In genomic region chr2:128695646-128696240, GRCh38 we compare ENCODE assay signal across 22 cellular contexts.
DNase-seq lines count a peak whose midpoint lies in the region; ATAC-seq, FAIRE-seq and TF ChIP-seq lines count a peak whose summit lies in the region.
"Had no signal": no experiment of that assay in that cellular context is flagged by ENCODE, and none has a peak within 500 bp of the region (broad histone marks: within the 10 kb centered on the region; RNA-seq: fewer than 3 reads in every experiment).

No MANE protein-coding gene starts in this region.

- no peak overlapping the region for H3K4me2 ChIP-seq in HepG2 (ENCODE audit: low read depth, low read length)

- no peak for TF ChIP-seq RAD21 in HepG2 (CRISPR knock-in tag; IDR thresholded peaks at IDR 0.05)

- no peaks in the 10 kb centered on the region for H3K36me3 ChIP-seq in HepG2 (replicated peaks in 1 of 2; ENCODE audit: control insufficient read depth in 1 of 2, insufficient read depth in 2 of 2, low read length in 2 of 2)
- H3K36me3 ChIP-seq in right lobe of liver: no peaks in the 10 kb centered on the region

- H2AFZ ChIP-seq in HepG2 (ENCODE audit: low read length): no peak overlapping the region

- POLR2A ChIA-PET in HepG2 (lab: Yijun Ruan, JAX): no interaction called here

- no peaks in the 10 kb centered on the region for H3K79me2 ChIP-seq in HepG2 (ENCODE audit: insufficient read depth, low read length)

- FAIRE-seq in HepG2 (lab: Jason Lieb, UNC): no peak
- FAIRE-seq: A204.1, HTR-8/SVneo had no signal

- H3K27me3 ChIP-seq in HepG2 (ENCODE audit: control insufficient read depth in 1 of 2, insufficient read depth in 2 of 2, low read length in 2 of 2) (peaks cover 7 to 54% of the 10 kb centered on the region in 2 experiments), right lobe of liver (no peaks in the 10 kb centered on the region)

- DNase-seq in HepG2 (ENCODE audit: low spot score) (no peak), right lobe of liver (no peak), middle frontal gyrus (ENCODE audit: extremely low spot score, low spot score) (peak; percentile 42), CD1c-positive myeloid dendritic cell (ENCODE audit: extremely low spot score) (no peak), ecto neural progenitor cell (ENCODE audit: low spot score) (no peak)
- DNase-seq: Caco-2; CD8-positive, alpha-beta T cell; DMS79 treated with DMSO at 0.1 percent for 48 hours; H9; HFFc6; KBM-7; MM.1S; NCI-H2081; NCI-H2227 treated with DMSO at 0.1 percent for 48 hours; NCI-H526 treated with DMSO at 0.1 percent for 48 hours; SHP77 treated with DMSO at 0.1 percent for 48 hours had no signal

- CTCF ChIA-PET in HepG2 (lab: Yijun Ruan, JAX; ENCODE audit: low intra/inter-chr PET ratio, low total read pairs): no interaction called here

- H3K4me3 ChIP-seq in HepG2 (replicated peaks in 1 of 3; ENCODE audit: insufficient read depth in 1 of 3, low read depth in 2 of 3, low read length in 3 of 3): no peak overlapping the region
- H3K4me3 ChIP-seq in right lobe of liver: no peak overlapping the region

- TF ChIP-seq POLR2A in HepG2 (IDR thresholded peaks at IDR 0.05; ENCODE audit: insufficient read depth in 1 of 2, low read depth in 2 of 2, low read length in 2 of 2) (no peak), right lobe of liver (IDR thresholded peaks at IDR 0.05) (no peak)

- H3K9ac ChIP-seq in HepG2 (ENCODE audit: insufficient read depth, low read depth, low read length): no peak overlapping the region

- H3K9me3 ChIP-seq in HepG2 (ENCODE audit: low read length) (no peaks in the 10 kb centered on the region), right lobe of liver (no peaks in the 10 kb centered on the region)
- H3K9me3 ChIP-seq: Caco-2 had no signal

- H3K4me1 ChIP-seq in HepG2 (ENCODE audit: insufficient read depth, low read length) (peaks cover 10% of the 10 kb centered on the region), right lobe of liver (no peaks in the 10 kb centered on the region)
- H3K4me1 ChIP-seq: Caco-2 had no signal

- in situ Hi-C loops in HepG2 (cut with HindIII; ENCODE audit: extremely low pct_ligation_motif_present, low pct_unique_long_range_greater_than_20kb): no loop called here

- no TSS peak for BruUV-seq in HepG2 (replicated peaks; lab: Mats Ljungman, UMichigan)

- intact Hi-C loops in HepG2 (cut with micrococcal nuclease; ENCODE audit: unreplicated experiment) (no loop called here), right lobe of liver (cut with DNase I) (no loop called here)

- TF ChIP-seq CTCF in HepG2 (CRISPR knock-in tag; IDR thresholded peaks at IDR 0.05) (no peak), right lobe of liver (IDR thresholded peaks at IDR 0.05) (no peak)

- no peak for TF ChIP-seq EP300 in HepG2 (IDR thresholded peaks at IDR 0.05; ENCODE audit: low read depth in 2 of 2, low read length in 2 of 2)
- TF ChIP-seq EP300 in HepG2 (CRISPR knock-in tag; IDR thresholded peaks at IDR 0.05; ENCODE audit: borderline replicate concordance): no peak

- ATAC-seq in HepG2 (no peak), right lobe of liver (no peak), HG03139 (IDR thresholded peaks at IDR 0.05; ENCODE audit: unreplicated experiment) (no peak), GM18517 (IDR thresholded peaks at IDR 0.05; ENCODE audit: unreplicated experiment) (no peak)
- ATAC-seq: CD8-positive, alpha-beta T cell; Panc1 had no signal

- H4K20me1 ChIP-seq in HepG2 (ENCODE audit: insufficient read depth, low read length): no peaks in the 10 kb centered on the region; the same call in 1 of the 2 replicates

- 4% methylated on average over 8 of the region's 8 CpGs for WGBS in HepG2 (ENCODE audit: low lambda C conversion rate)
- 68% methylated on average over 6 of the region's 8 CpGs for WGBS in right lobe of liver (ENCODE audit: insufficient coverage, low coverage, low lambda C conversion rate, missing lambda C conversion rate)

- H3K27ac ChIP-seq in HepG2 (ENCODE audit: extremely low read length, insufficient read depth, low read length): no peak overlapping the region
- no peak overlapping the region for H3K27ac ChIP-seq in right lobe of liver
- peak overlapping the region; percentile 85 for H3K27ac ChIP-seq in angular gyrus (ENCODE audit: low read depth, low read length)

TF ChIP-seq in HepG2, 621 proteins besides CTCF, POLR2A, EP300 and RAD21:
- TF ChIP-seq CERS6 (CRISPR knock-in tag; IDR thresholded peaks at IDR 0.05) (no peak), MNT (IDR thresholded peaks at IDR 0.05) (peak; percentile 30), ARID2 (CRISPR knock-in tag; IDR thresholded peaks at IDR 0.05; ENCODE audit: borderline replicate concordance) (no peak)
